Comparison of ENCODE assay signal across 11 cellular contexts in the genomic region with DNA sequence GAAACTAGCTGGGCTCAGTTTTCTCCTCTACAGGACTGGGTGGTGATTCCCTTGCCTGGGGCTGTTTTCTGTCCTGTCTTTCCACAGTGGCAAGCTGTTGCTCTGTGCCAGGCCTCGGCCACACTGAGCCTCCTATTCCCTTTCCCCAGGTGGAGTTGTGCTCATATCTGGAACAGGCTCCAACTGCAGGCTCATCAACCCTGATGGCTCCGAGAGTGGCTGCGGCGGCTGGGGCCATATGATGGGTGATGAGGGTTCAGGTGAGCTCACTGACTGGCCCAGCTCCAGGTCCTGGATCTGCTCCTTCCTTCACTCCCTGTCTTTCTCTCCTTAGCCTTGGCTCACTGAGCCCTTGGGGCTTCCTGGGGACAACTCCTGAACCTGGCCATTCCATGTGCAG. TPM values are rescaled to one million over a fixed set of nuclear protein-coding genes. Genes with fewer than 3 reads are reported as not detected.
A peak's percentile ranks its signal among the peaks of the same experiment; 100 is the strongest.
DNase-seq lines count a peak whose midpoint lies in the region; ATAC-seq and TF ChIP-seq lines count a peak whose summit lies in the region.
"Had no signal": no experiment of that assay in that cellular context is flagged by ENCODE, and none has a peak within 500 bp of the region (broad histone marks: within the 10 kb centered on the region; RNA-seq: fewer than 3 reads in every experiment).

No MANE protein-coding gene starts in this region.

- TF ChIP-seq EP300 in ovary (IDR thresholded peaks at IDR 0.05), result no peak

- H3K79me1 ChIP-seq in trophoblast cell (ENCODE audit: low read length), result peaks cover 9% of the 10 kb centered on the region

- H2AFZ ChIP-seq in DND-41 (ENCODE audit: low read depth, low read length) (no peak overlapping the region), OCI-LY1 (ENCODE audit: low read length) (no peak overlapping the region), trophoblast cell (ENCODE audit: insufficient read depth, low read length, poor library complexity) (no peak overlapping the region)

- H4K91ac ChIP-seq in trophoblast cell (ENCODE audit: low read depth, low read length), result no peak overlapping the region

- no peak for ATAC-seq in DND-41 (ENCODE audit: insufficient read depth, low read depth)
- ATAC-seq in GM21381 (IDR thresholded peaks at IDR 0.05; ENCODE audit: unreplicated experiment), result no peak
- ATAC-seq: HCT116 had no signal

- intact Hi-C loops in dorsolateral prefrontal cortex (cut with DNase I) (no loop called here), ovary (cut with DNase I) (no loop called here)

- no peak overlapping the region for H2AK5ac ChIP-seq in trophoblast cell (ENCODE audit: low read length)

- H3K4me1 ChIP-seq in DND-41 (ENCODE audit: insufficient read depth, low read length) (peaks cover 40% of the 10 kb centered on the region), OCI-LY1 (ENCODE audit: insufficient read depth, low read length, severe bottlenecking) (peaks cover 43% of the 10 kb centered on the region), trophoblast cell (ENCODE audit: control insufficient read depth in 1 of 2, insufficient read depth in 2 of 2, low read length in 2 of 2) (peaks cover 3 to 5% of the 10 kb centered on the region in 2 experiments), ovary (ENCODE audit: insufficient read depth) (no peaks in the 10 kb centered on the region)

- H2BK120ac ChIP-seq in trophoblast cell (ENCODE audit: insufficient read depth, low read length, poor library complexity), result no peak overlapping the region

- no peak overlapping the region for H2BK12ac ChIP-seq in trophoblast cell (ENCODE audit: low read length)

- WGBS in trophoblast cell (ENCODE audit: extremely low coverage, insufficient coverage, insufficient read length), result no CpG with 5 or more reads among the region's 4 CpGs
- WGBS in ovary, 3 donors, result 93 to 98% (median 97%) methylated on average over 4 of the region's 4 CpGs

- 0 out of 2 replicates have a peak overlapping the region, but pooled peaks have one; percentile 38 for H3K27ac ChIP-seq in DND-41 (ENCODE audit: low read length)
- peak overlapping the region; percentile 70 for H3K27ac ChIP-seq in OCI-LY1 (ENCODE audit: low read depth, low read length, poor library complexity, severe bottlenecking)
- H3K27ac ChIP-seq in dorsolateral prefrontal cortex, result peak overlapping the region in 35 of 59 donors; percentile 1 to 70 (median 35)
- no peak overlapping the region for H3K27ac ChIP-seq in trophoblast cell (ENCODE audit: low read depth, low read length)
- H3K27ac ChIP-seq in ovary, result no peak overlapping the region
- H3K27ac ChIP-seq: VCaP had no signal

- no peaks in the 10 kb centered on the region for H3K9me3 ChIP-seq in DND-41 (ENCODE audit: insufficient read depth, low read length, severe bottlenecking)
- no peaks in the 10 kb centered on the region for H3K9me3 ChIP-seq in OCI-LY1 (ENCODE audit: low read length)
- H3K9me3 ChIP-seq in trophoblast cell (ENCODE audit: insufficient read depth, low read depth, low read length), result no peaks in the 10 kb centered on the region
- H3K9me3 ChIP-seq in ovary, result no peaks in the 10 kb centered on the region

- H3F3A ChIP-seq in OCI-LY1 (ENCODE audit: insufficient read depth, low read length), result 0 out of 2 replicates have a peak, but pooled peaks cover 4% of the 10 kb centered on the region

- TF ChIP-seq CTCF in DND-41 (IDR thresholded peaks at IDR 0.05; ENCODE audit: borderline replicate concordance, extremely low read depth, low read length, poor library complexity, severe bottlenecking), result no peak
- no peak for TF ChIP-seq CTCF in OCI-LY1 (IDR thresholded peaks at IDR 0.05; ENCODE audit: low read length)
- no peak for TF ChIP-seq CTCF in dorsolateral prefrontal cortex (IDR thresholded peaks at IDR 0.05 in 54 of 56, conservative IDR thresholded peaks at IDR 0.05 in 2 of 56; ENCODE audit: low read depth in 1 of 56, partially characterized antibody in 56 of 56)
- no peak for TF ChIP-seq CTCF in ovary (IDR thresholded peaks at IDR 0.05)

- H3K27me3 ChIP-seq in DND-41 (ENCODE audit: insufficient read depth, low read length, poor library complexity) (no peaks in the 10 kb centered on the region), OCI-LY1 (ENCODE audit: insufficient read depth, low read length) (no peaks in the 10 kb centered on the region), dorsolateral prefrontal cortex (no peaks in the 10 kb centered on the region), trophoblast cell (ENCODE audit: insufficient read depth, low read length) (no peaks in the 10 kb centered on the region), ovary (no peaks in the 10 kb centered on the region)

- no peak overlapping the region for H2BK5ac ChIP-seq in trophoblast cell (ENCODE audit: low read depth, low read length, poor library complexity)

- no peak overlapping the region for H3K4me3 ChIP-seq in DND-41 (ENCODE audit: low read depth in 1 of 2, low read length in 2 of 2)
- H3K4me3 ChIP-seq in OCI-LY1 (ENCODE audit: low read depth, low read length, poor library complexity, severe bottlenecking), result peak overlapping the region; percentile 21
- H3K4me3 ChIP-seq in dorsolateral prefrontal cortex, result peak overlapping the region in 1 of 59 donors; percentile 9
- H3K4me3 ChIP-seq in trophoblast cell (ENCODE audit: low read depth, low read length), result no peak overlapping the region
- no peak overlapping the region for H3K4me3 ChIP-seq in ovary

- no peak overlapping the region for H3K23ac ChIP-seq in trophoblast cell (ENCODE audit: low read length)

- no peak overlapping the region for H3K4ac ChIP-seq in trophoblast cell (ENCODE audit: low read depth, low read length)

- no peak overlapping the region for H4K12ac ChIP-seq in trophoblast cell (ENCODE audit: low read depth, low read length)

- no peak overlapping the region for H3K14ac ChIP-seq in trophoblast cell (ENCODE audit: low read length)

- H3K9ac ChIP-seq in DND-41 (ENCODE audit: low read depth, low read length) (no peak overlapping the region), OCI-LY1 (ENCODE audit: low read length) (no peak overlapping the region), trophoblast cell (ENCODE audit: low read length) (no peak overlapping the region)

- no peak overlapping the region for H4K8ac ChIP-seq in trophoblast cell (ENCODE audit: low read depth, low read length)

- H3K79me2 ChIP-seq in DND-41 (ENCODE audit: insufficient read depth, low read length) (peaks cover 30% of the 10 kb centered on the region), OCI-LY1 (ENCODE audit: insufficient read depth, low read length) (no peaks in the 10 kb centered on the region), trophoblast cell (ENCODE audit: control insufficient read depth, insufficient read depth, low read length, poor library complexity) (peaks cover 16% of the 10 kb centered on the region)

- H3K36me3 ChIP-seq in DND-41 (ENCODE audit: insufficient read depth, low read length), result peaks cover 58% of the 10 kb centered on the region
- peaks cover 37% of the 10 kb centered on the region for H3K36me3 ChIP-seq in OCI-LY1 (ENCODE audit: insufficient read depth, low read length)
- peaks cover 47 to 50% of the 10 kb centered on the region in 2 experiments for H3K36me3 ChIP-seq in trophoblast cell (ENCODE audit: control insufficient read depth in 1 of 2, insufficient read depth in 2 of 2, low read length in 2 of 2)
- no peaks in the 10 kb centered on the region for H3K36me3 ChIP-seq in ovary

- no peak for TF ChIP-seq POLR2A in ovary (IDR thresholded peaks at IDR 0.05)

- H3K4me2 ChIP-seq in DND-41 (ENCODE audit: insufficient read depth, low read length), result no peak overlapping the region
- peak overlapping the region; percentile 89; the same call in 1 of the 2 replicates for H3K4me2 ChIP-seq in OCI-LY1 (ENCODE audit: low read length)
- no peak overlapping the region for H3K4me2 ChIP-seq in trophoblast cell (ENCODE audit: low read length)

- H3K18ac ChIP-seq in trophoblast cell (ENCODE audit: low read length), result peak overlapping the region; percentile 8

- H3K9me2 ChIP-seq in OCI-LY1 (ENCODE audit: low read depth, low read length), result no peaks in the 10 kb centered on the region

- H4K20me1 ChIP-seq in DND-41 (ENCODE audit: insufficient read depth, low read length) (peaks cover 15% of the 10 kb centered on the region), OCI-LY1 (ENCODE audit: insufficient read depth, low read length) (no peaks in the 10 kb centered on the region)

- DNase-seq in DND-41, result no peak
- DNase-seq in dorsolateral prefrontal cortex, result no peak
- DNase-seq in trophoblast cell, result no peak
- DNase-seq in stimulated activated CD4-positive, alpha-beta T cell treated with anti-CD3 and anti-CD28 coated beads, Interleukin-12 subunit alpha, Interleukin-12 subunit beta, amount 100 ng/mL, for 4 hours, result no peak
- DNase-seq in ovary, result no peak
- DNase-seq: COR-L47, retina had no signal

RNA-seq across cellular contexts. Expression of gene NAGK, which starts 4.0 kb away (rescaled TPM):
- 100 to 1,000 TPM in 47 of 120 experiments, 10 to 100 TPM in 73; 70.6 to 123 (median 96.5) TPM for total RNA-seq in dorsolateral prefrontal cortex
- 136 and 145 TPM in 2 replicates for polyA plus RNA-seq in trophoblast cell (2013)
- 10 to 100 TPM; 58.9 to 94.6 (median 81.1) TPM for total RNA-seq in ovary
- polyA plus RNA-seq in ovary, result 10 to 100 TPM; 57.7 to 78.5 TPM

RNA-seq across cellular contexts. Expression of gene MCEE, which starts 57.5 kb away (rescaled TPM):
- total RNA-seq in dorsolateral prefrontal cortex (10 to 100 TPM in 105 of 120 experiments, 1 to 10 TPM in 15; 6.9 to 20.7 (median 12.9) TPM), ovary (10 to 100 TPM; 10.7 to 22.0 (median 17.3) TPM)
- 20.1 and 20.4 TPM in 2 replicates for polyA plus RNA-seq in trophoblast cell (2013)
- polyA plus RNA-seq in ovary, result 10 to 100 TPM; 17.6 to 22.3 TPM

RNA-seq across cellular contexts. Expression of gene MPHOSPH10, which starts 57.9 kb away (rescaled TPM):
- 10 to 100 TPM; 19.7 to 40.3 (median 30.2) TPM for total RNA-seq in dorsolateral prefrontal cortex
- polyA plus RNA-seq in trophoblast cell (2013), result 41.6 and 42.3 TPM in 2 replicates
- 10 to 100 TPM; 19.9 to 38.8 (median 28.9) TPM for total RNA-seq in ovary
- polyA plus RNA-seq in ovary, result 10 to 100 TPM; 22.9 to 30.8 TPM

Comparison
In these comparisons a context has a peak if more than half of its experiments do, and no peak if none do; other contexts are left out.
1. H3K27ac ChIP-seq: peak in DND-41 (single experiment), OCI-LY1 (single experiment) and dorsolateral prefrontal cortex (35 of 59); none in trophoblast cell (single experiment) and ovary (0 of 2).